In the genomic region with DNA sequence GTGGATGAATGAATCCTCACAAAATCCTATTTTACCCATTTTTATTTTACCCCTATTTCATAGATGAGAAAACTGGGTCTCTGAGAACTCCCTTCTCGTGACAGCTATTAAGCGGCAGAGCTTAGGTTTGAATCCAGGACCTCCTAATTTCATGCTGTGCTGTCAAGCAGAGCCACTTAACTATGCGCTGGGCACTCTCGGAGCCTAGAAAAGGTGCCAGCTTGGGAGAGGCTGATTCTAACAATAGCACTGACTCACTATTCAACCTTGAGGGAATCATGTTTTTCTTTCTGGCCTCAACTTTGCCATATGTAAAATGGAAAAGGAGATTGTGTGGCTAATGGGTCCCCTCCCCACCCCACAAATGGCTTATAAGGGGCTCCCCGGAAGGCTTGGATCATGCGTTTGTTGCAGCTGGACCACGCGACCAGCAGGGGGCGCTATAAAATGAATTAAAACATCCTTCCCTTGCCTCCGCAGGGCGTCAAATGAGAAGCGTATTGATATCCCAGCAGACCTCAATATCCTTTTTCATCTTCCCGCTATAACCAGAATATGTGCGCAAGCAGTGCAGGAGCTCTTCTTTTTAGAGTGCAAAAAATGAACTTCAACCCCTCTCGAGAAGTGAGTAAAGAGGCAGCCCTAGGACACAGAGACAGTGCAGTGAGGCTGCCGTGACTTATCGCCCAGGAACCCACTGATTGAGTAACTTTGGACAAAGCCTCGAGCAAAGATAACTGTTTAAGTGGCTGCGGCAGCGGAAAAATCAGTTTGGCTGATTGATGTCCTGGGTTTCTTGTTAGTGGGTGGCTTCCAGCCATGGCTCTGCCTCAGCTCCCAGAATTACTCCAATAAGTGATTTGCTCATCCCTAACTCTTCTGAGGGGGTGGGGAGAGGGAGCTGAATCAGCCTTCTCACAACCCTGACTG, we compare ENCODE assay signal across 8 cellular contexts. TPM values are rescaled to one million over a fixed set of nuclear protein-coding genes. Genes with fewer than 3 reads are reported as not detected.
DNase-seq lines count a peak whose midpoint lies in the region; ATAC-seq and TF ChIP-seq lines count a peak whose summit lies in the region.

No MANE protein-coding gene starts in this region.

- DNase-seq in cardiac muscle cell (ENCODE audit: low read depth in 1 of 2, low spot score in 1 of 2) = peak; percentile 52 to 79
- no peak for DNase-seq in right cardiac atrium
- peak; percentile 44 for DNase-seq in NAMALWA (ENCODE audit: low spot score)
- DNase-seq in activated CD8-positive, alpha-beta memory T cell treated with anti-CD3 and anti-CD28 coated beads, Interleukin-2, amount 50 U/mL, for 48 hours = peak; percentile 72
- peak; percentile 37 for DNase-seq in iPS DF 6.9 (ENCODE audit: low read depth, low spot score)
- peak in 2 of 3 donors; percentile 8 to 24 for DNase-seq in stimulated activated CD4-positive, alpha-beta T cell treated with anti-CD3 and anti-CD28 coated beads, TNF-alpha, amount 100 ng/mL, for 48 hours (ENCODE audit: low read depth in 3 of 3)
- no peak for DNase-seq in SIG-M5 (lab: John Stamatoyannopoulos, UW)

- H3K27ac ChIP-seq in cardiac muscle cell (no peak overlapping the region), right cardiac atrium (ENCODE audit: low read length) (no peak overlapping the region), iPS DF 6.9 (ENCODE audit: low read length) (no peak overlapping the region)

- no peak for ATAC-seq in right cardiac atrium
- ATAC-seq in HG02763 (IDR thresholded peaks at IDR 0.05; ENCODE audit: unreplicated experiment) = no peak

- intact Hi-C loops in right cardiac atrium (cut with DNase I) = no loop called here

- WGBS in right cardiac atrium = 16% methylated on average over 20 of the region's 20 CpGs
- no CpG with 5 or more reads among the region's 20 CpGs for WGBS in iPS DF 6.9 (ENCODE audit: insufficient coverage, insufficient read length)

- no peaks in the 10 kb centered on the region for H3K36me3 ChIP-seq in cardiac muscle cell
- no peaks in the 10 kb centered on the region for H3K36me3 ChIP-seq in iPS DF 6.9 (ENCODE audit: control insufficient read depth, insufficient read depth, low read length)

- peak; percentile 82 for TF ChIP-seq CTCF in cardiac muscle cell (IDR thresholded peaks at IDR 0.05; ENCODE audit: low read depth, low read length)

- H3K4me1 ChIP-seq in cardiac muscle cell (ENCODE audit: low read depth) (no peaks in the 10 kb centered on the region), right cardiac atrium (ENCODE audit: control insufficient read depth, insufficient read depth, low read length) (no peaks in the 10 kb centered on the region), iPS DF 6.9 (ENCODE audit: control insufficient read depth, insufficient read depth, low read length) (no peaks in the 10 kb centered on the region)

- H3K27me3 ChIP-seq in cardiac muscle cell = peaks cover 93% of the 10 kb centered on the region
- peaks cover 6% of the 10 kb centered on the region for H3K27me3 ChIP-seq in right cardiac atrium (ENCODE audit: control insufficient read depth, insufficient read depth)
- no peaks in the 10 kb centered on the region for H3K27me3 ChIP-seq in iPS DF 6.9 (ENCODE audit: control insufficient read depth, insufficient read depth, low read length)

- H3K4me3 ChIP-seq in cardiac muscle cell (no peak overlapping the region), right cardiac atrium (ENCODE audit: low read length) (no peak overlapping the region), iPS DF 6.9 (ENCODE audit: low read length) (no peak overlapping the region)

- H3K9me3 ChIP-seq in cardiac muscle cell (ENCODE audit: low read depth) = no peaks in the 10 kb centered on the region
- no peaks in the 10 kb centered on the region for H3K9me3 ChIP-seq in right cardiac atrium (ENCODE audit: control insufficient read depth, low read length)
- no peaks in the 10 kb centered on the region for H3K9me3 ChIP-seq in iPS DF 6.9 (ENCODE audit: control insufficient read depth, insufficient read depth, low read length)

RNA-seq across cellular contexts. Expression of gene PDYN, which starts 12.9 kb away (rescaled TPM):
- 0.33 and 0.95 TPM in 2 replicates for total RNA-seq in cardiac muscle cell
- 1.2 TPM in 1 of 2 replicates, not detected in the other for polyA plus RNA-seq in cardiac muscle cell
- not detected for total RNA-seq in right cardiac atrium
- not detected for polyA plus RNA-seq in right cardiac atrium

Comparison
In these comparisons a context has a peak if more than half of its experiments do, and no peak if none do; other contexts are left out.
1. DNase-seq: peak in cardiac muscle cell (2 of 2), NAMALWA (single experiment), activated CD8-positive, alpha-beta memory T cell treated with anti-CD3 and anti-CD28 coated beads, Interleukin-2, amount 50 U/mL, for 48 hours (single experiment), iPS DF 6.9 (single experiment) and stimulated activated CD4-positive, alpha-beta T cell treated with anti-CD3 and anti-CD28 coated beads, TNF-alpha, amount 100 ng/mL, for 48 hours (2 of 3); none in right cardiac atrium (0 of 3) and SIG-M5 (single experiment).